1 cellular context compared by ENCODE assay signal in the genomic region with DNA sequence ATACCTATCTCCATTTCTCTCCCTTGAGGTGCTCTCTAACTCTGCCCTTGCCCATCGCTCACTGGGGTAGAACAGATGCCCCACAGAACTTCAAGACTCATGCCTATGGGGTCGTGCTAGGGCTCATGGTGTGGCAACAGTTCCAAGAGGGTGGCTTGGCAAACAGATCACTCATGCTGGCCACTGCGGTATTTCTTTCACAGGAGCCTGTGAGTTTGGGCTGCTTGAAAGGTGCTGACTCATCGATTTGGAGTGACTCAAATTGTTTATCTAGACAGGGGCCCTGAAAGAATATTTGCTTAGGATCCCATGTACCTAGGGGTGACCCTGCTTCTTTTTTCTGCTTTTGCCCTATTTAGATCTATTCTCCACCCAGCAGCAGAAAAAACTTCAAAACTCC.
TF ChIP-seq lines count a peak whose summit lies in the region.

No MANE protein-coding gene starts in this region.

TF ChIP-seq in HepG2, 621 proteins besides CTCF, POLR2A, EP300 and RAD21:
- peak; percentile 99 for TF ChIP-seq MAFF (IDR thresholded peaks at IDR 0.05; ENCODE audit: low read depth, low read length)
- peak; percentile 99 for TF ChIP-seq MAFK (conservative IDR thresholded peaks at IDR 0.05 in 1 of 2, IDR thresholded peaks at IDR 0.05 in 1 of 2; ENCODE audit: low read length in 2 of 2)
- no peak for TF ChIP-seq ZNF775 (CRISPR knock-in tag; IDR thresholded peaks at IDR 0.05; ENCODE audit: borderline replicate concordance)
